In the genomic region with DNA sequence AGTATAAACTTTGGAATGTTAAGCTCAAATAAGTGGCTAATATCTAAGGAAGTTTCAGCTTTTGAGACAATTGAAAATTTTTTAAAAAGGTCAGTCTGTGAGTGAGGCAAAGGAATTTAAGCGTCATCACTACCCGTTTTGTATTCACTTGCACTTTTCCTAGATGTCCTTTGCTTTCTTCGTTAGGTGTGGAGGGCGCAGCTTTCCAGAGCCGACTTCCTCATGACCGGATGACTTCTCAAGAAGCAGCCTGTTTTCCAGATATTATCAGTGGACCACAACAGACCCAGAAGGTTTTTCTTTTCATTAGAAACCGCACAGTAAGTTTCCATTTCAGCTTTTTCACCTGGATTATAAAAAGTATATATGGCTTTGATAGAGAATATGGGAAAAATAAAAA, we compare ENCODE assay signal across 36 cellular contexts. TPM values are rescaled to one million over a fixed set of nuclear protein-coding genes. Genes with fewer than 3 reads are reported as not detected.
"Had no signal": no experiment of that assay in that cellular context is flagged by ENCODE, and none has a peak within 500 bp of the region (broad histone marks: within the 10 kb centered on the region; RNA-seq: fewer than 3 reads in every experiment).

No MANE protein-coding gene starts in this region.

- H3K4me3 Mint-ChIP-seq: naive thymus-derived CD8-positive, alpha-beta T cell had no signal

- H3K27ac Mint-ChIP-seq: progenitor cell of endocrine pancreas had no signal

- DNase-seq: effector memory CD4-positive, alpha-beta T cell; erythroblast; esophagus squamous epithelium; foreskin melanocyte; glutamatergic neuron; hippocampal formation; left cardiac atrium; left lung; mesendoderm; naive thymus-derived CD8-positive, alpha-beta T cell; occipital lobe; ovary; stimulated activated CD4-positive, alpha-beta T cell treated with anti-CD3 and anti-CD28 coated beads, Interleukin-12 subunit alpha, Interleukin-12 subunit beta, amount 100 ng/mL, for 4 hours; stimulated activated CD4-positive, alpha-beta T cell treated with anti-CD3 and anti-CD28 coated beads, Interleukin-1b, Interleukin-23, amount 100 ng/mL, for 48 hours; stimulated activated CD4-positive, alpha-beta T cell treated with anti-CD3 and anti-CD28 coated beads, Interleukin-4, amount 100 ng/mL, for 1 hour; stimulated activated CD8-positive, alpha-beta memory T cell treated with anti-CD3 and anti-CD28 coated beads, Interleukin-4, amount 100 ng/mL, for 48 hours; stimulated activated naive CD4-positive, alpha-beta T cell; stomach; thyroid gland; trophoblast cell had no signal

- H3K4me2 ChIP-seq: smooth muscle cell had no signal

- H3K9me3 Mint-ChIP-seq: naive thymus-derived CD8-positive, alpha-beta T cell had no signal

- H3K4me3 ChIP-seq: esophagus squamous epithelium, heart right ventricle, left lung, ovary, right atrium auricular region, smooth muscle cell, stomach, thyroid gland, vagina had no signal

- H3K36me3 ChIP-seq: ovary had no signal

- H3K27me3 Mint-ChIP-seq: naive thymus-derived CD8-positive, alpha-beta T cell; progenitor cell of endocrine pancreas had no signal

- ATAC-seq: left cardiac atrium; left lung; naive thymus-derived CD8-positive, alpha-beta T cell; sciatic nerve had no signal

- FAIRE-seq: colon, islet of Langerhans had no signal

- H3K27ac ChIP-seq: esophagus squamous epithelium, heart right ventricle, left lung, ovary, right atrium auricular region, stomach, thyroid gland, vagina had no signal

- H3K4me1 ChIP-seq: esophagus squamous epithelium, left lung, thyroid gland, vagina had no signal

- H3K9me3 ChIP-seq: esophagus squamous epithelium, heart right ventricle, left lung, ovary, right atrium auricular region, stomach, thyroid gland, vagina had no signal

- H3K27me3 ChIP-seq: esophagus squamous epithelium, heart right ventricle, left lung, ovary, right atrium auricular region, stomach, thyroid gland, vagina had no signal

RNA-seq across cellular contexts. Expression of gene TEX46, which starts 34.5 kb away (rescaled TPM):
- total RNA-seq: esophagus squamous epithelium, heart right ventricle, kidney epithelial cell, left cardiac atrium, left lung, lower leg skin, lung microvascular endothelial cell, myocyte, occipital lobe, ovary, progenitor cell of endocrine pancreas, right atrium auricular region, sciatic nerve, smooth muscle cell, stomach, subcutaneous adipose tissue, temporal lobe, thyroid gland, ureter, vagina had no signal
- polyA plus RNA-seq: heart right ventricle; naive thymus-derived CD8-positive, alpha-beta T cell; neural cell; ovary; smooth muscle cell; stomach had no signal
